ENCODE assay signal across 15 cellular contexts in genomic region chr12:77054856-77055255, GRCh38. TPM values are rescaled to one million over a fixed set of nuclear protein-coding genes. Genes with fewer than 3 reads are reported as not detected.
DNase-seq lines count a peak whose midpoint lies in the region; ATAC-seq and TF ChIP-seq lines count a peak whose summit lies in the region.
"Had no signal": no experiment of that assay in that cellular context is flagged by ENCODE, and none has a peak within 500 bp of the region (broad histone marks: within the 10 kb centered on the region; RNA-seq: fewer than 3 reads in every experiment).

No MANE protein-coding gene starts in this region.

- H3K9ac ChIP-seq in DND-41 (ENCODE audit: low read depth, low read length): no peak overlapping the region
- H3K9ac ChIP-seq in Loucy (ENCODE audit: low read depth, low read length, poor library complexity, severe bottlenecking): no peak overlapping the region
- H3K9ac ChIP-seq: BLaER1 had no signal

- H3K9me2 ChIP-seq in Loucy (replicated peaks; ENCODE audit: low read depth, low read length): no peaks in the 10 kb centered on the region

- H3K79me2 ChIP-seq in DND-41 (ENCODE audit: insufficient read depth, low read length): peaks cover 96% of the 10 kb centered on the region
- H3K79me2 ChIP-seq in Loucy (ENCODE audit: insufficient read depth, low read length): peaks cover 59% of the 10 kb centered on the region
- H3K79me2 ChIP-seq in osteoblast (ENCODE audit: insufficient read depth, low read length): peaks cover 60% of the 10 kb centered on the region

- peak overlapping the region; percentile 34; the same call in 1 of the 2 replicates for H3K4me2 ChIP-seq in DND-41 (ENCODE audit: insufficient read depth, low read length)
- H3K4me2 ChIP-seq in Loucy (ENCODE audit: low read depth, low read length, poor library complexity, severe bottlenecking): peak overlapping the region; percentile 24
- H3K4me2 ChIP-seq in osteoblast (ENCODE audit: insufficient read depth, low read length): no peak overlapping the region
- H3K4me2 ChIP-seq: BLaER1 had no signal

- H3K36me3 Mint-ChIP-seq in activated T-cell treated with anti-CD3 and anti-CD28 coated beads, Interleukin-2, amount 50 U/mL, for 72 hours (ENCODE audit: insufficient read depth in 2 of 2): no peaks in the 10 kb centered on the region
- peaks cover under 1% of the 10 kb centered on the region for H3K36me3 Mint-ChIP-seq in activated CD8-positive, alpha-beta T cell treated with anti-CD3 and anti-CD28 coated beads for 36 hours (ENCODE audit: low read depth)
- H3K36me3 Mint-ChIP-seq: CD4-positive, alpha-beta memory T cell had no signal

- H3K9me3 ChIP-seq in DND-41 (ENCODE audit: insufficient read depth, low read length, severe bottlenecking) (no peaks in the 10 kb centered on the region), Loucy (ENCODE audit: insufficient read depth, low read depth, low read length) (no peaks in the 10 kb centered on the region), osteoblast (ENCODE audit: low read depth, low read length) (no peaks in the 10 kb centered on the region)
- H3K9me3 ChIP-seq: BLaER1 had no signal

- no peak overlapping the region for H3K27ac Mint-ChIP-seq in activated T-cell treated with anti-CD3 and anti-CD28 coated beads, Interleukin-2, amount 50 U/mL, for 72 hours
- no peak overlapping the region for H3K27ac Mint-ChIP-seq in activated CD8-positive, alpha-beta T cell treated with anti-CD3 and anti-CD28 coated beads for 36 hours
- H3K27ac Mint-ChIP-seq: CD14-positive monocyte; CD4-positive, alpha-beta memory T cell had no signal

- ATAC-seq in DND-41 (ENCODE audit: insufficient read depth, low read depth) (no peak), HG02938 (IDR thresholded peaks at IDR 0.05; ENCODE audit: unreplicated experiment) (no peak)
- ATAC-seq in activated T-cell treated with anti-CD3 and anti-CD28 coated beads, Interleukin-2, amount 50 U/mL, for 72 hours (replicated peaks in 1 of 2): no peak
- no peak for ATAC-seq in activated CD8-positive, alpha-beta T cell treated with anti-CD3 and anti-CD28 coated beads for 36 hours

- H4K20me1 ChIP-seq in DND-41 (ENCODE audit: insufficient read depth, low read length): peaks cover 62% of the 10 kb centered on the region
- H4K20me1 ChIP-seq in Loucy (ENCODE audit: insufficient read depth, low read length, poor library complexity, severe bottlenecking): no peaks in the 10 kb centered on the region
- no peaks in the 10 kb centered on the region for H4K20me1 ChIP-seq in osteoblast (ENCODE audit: insufficient read depth, low read length)
- H4K20me1 ChIP-seq: BLaER1 had no signal

- H3K27ac ChIP-seq in DND-41 (ENCODE audit: low read length) (peak overlapping the region; percentile 11; the same call in 1 of the 2 replicates), osteoblast (ENCODE audit: low read depth, low read length) (no peak overlapping the region)
- H3K27ac ChIP-seq: BLaER1 had no signal

- POLR2A ChIA-PET in activated CD8-positive, alpha-beta T cell treated with anti-CD3 and anti-CD28 coated beads for 36 hours (lab: Charles Lee): interaction anchor here (0.7 kb wide), 1 partner anchor 244 kb away, joined by 3 read pairs; no protein-coding TSS in a partner anchor

- H3K27me3 Mint-ChIP-seq in activated T-cell treated with anti-CD3 and anti-CD28 coated beads, Interleukin-2, amount 50 U/mL, for 72 hours (ENCODE audit: low read depth): no peaks in the 10 kb centered on the region
- peaks cover 1% of the 10 kb centered on the region for H3K27me3 Mint-ChIP-seq in activated CD8-positive, alpha-beta T cell treated with anti-CD3 and anti-CD28 coated beads for 36 hours
- H3K27me3 Mint-ChIP-seq: CD4-positive, alpha-beta memory T cell had no signal

- TF ChIP-seq CTCF in DND-41 (IDR thresholded peaks at IDR 0.05; ENCODE audit: borderline replicate concordance, extremely low read depth, low read length, poor library complexity, severe bottlenecking) (no peak), Loucy (conservative IDR thresholded peaks at IDR 0.05; ENCODE audit: low read length) (no peak), osteoblast (IDR thresholded peaks at IDR 0.05; ENCODE audit: extremely low read depth, low read depth, low read length) (no peak)
- no peak for TF ChIP-seq CTCF in activated CD8-positive, alpha-beta T cell treated with anti-CD3 and anti-CD28 coated beads for 36 hours (IDR thresholded peaks at IDR 0.05)

- H3K4me3 ChIP-seq in DND-41 (ENCODE audit: low read depth in 1 of 2, low read length in 2 of 2) (0 out of 4 replicates have a peak overlapping the region, but pooled peaks of 1 of the 2 experiments have one; percentile 8), Loucy (ENCODE audit: low read length, poor library complexity, severe bottlenecking) (no peak overlapping the region), osteoblast (ENCODE audit: insufficient read depth, low read length) (no peak overlapping the region)
- H3K4me3 ChIP-seq: BLaER1 had no signal

- no peaks in the 10 kb centered on the region for H3K4me1 Mint-ChIP-seq in activated T-cell treated with anti-CD3 and anti-CD28 coated beads, Interleukin-2, amount 50 U/mL, for 72 hours (ENCODE audit: low read depth)
- H3K4me1 Mint-ChIP-seq in activated CD8-positive, alpha-beta T cell treated with anti-CD3 and anti-CD28 coated beads for 36 hours (ENCODE audit: low read depth): peaks cover 1% of the 10 kb centered on the region

- H2AFZ ChIP-seq in DND-41 (ENCODE audit: low read depth, low read length) (no peak overlapping the region), Loucy (ENCODE audit: low read length) (no peak overlapping the region), osteoblast (ENCODE audit: low read length) (peak overlapping the region; percentile 25)

- DNase-seq in DND-41 (no peak), fibroblast of gingiva (ENCODE audit: low read depth) (peak; percentile 54), osteoblast (ENCODE audit: insufficient read length, low spot score, missing footprints) (no peak)
- no peak for DNase-seq in activated T-cell treated with anti-CD3 and anti-CD28 coated beads, Interleukin-2, amount 50 U/mL, for 72 hours
- no peak for DNase-seq in activated CD8-positive, alpha-beta T cell treated with anti-CD3 and anti-CD28 coated beads for 36 hours
- DNase-seq: 8988T; CD4-positive, alpha-beta memory T cell; DMS153; DMS79; GF-D8; H9 had no signal

- CTCF ChIA-PET in activated CD8-positive, alpha-beta T cell treated with anti-CD3 and anti-CD28 coated beads for 36 hours (lab: Charles Lee): no interaction called here

- H3F3A ChIP-seq in Loucy (ENCODE audit: low read depth): peaks cover 3% of the 10 kb centered on the region; the same call in 1 of the 2 replicates

- peaks cover 94% of the 10 kb centered on the region for H3K36me3 ChIP-seq in DND-41 (ENCODE audit: insufficient read depth, low read length)
- H3K36me3 ChIP-seq in Loucy (ENCODE audit: insufficient read depth, low read length): peaks cover 22% of the 10 kb centered on the region
- peaks cover 18% of the 10 kb centered on the region for H3K36me3 ChIP-seq in osteoblast (ENCODE audit: insufficient read depth, low read length)

- intact Hi-C loops in activated CD8-positive, alpha-beta T cell treated with anti-CD3 and anti-CD28 coated beads for 36 hours (cut with micrococcal nuclease): no loop called here

- no peak overlapping the region for H3K4me3 Mint-ChIP-seq in activated T-cell treated with anti-CD3 and anti-CD28 coated beads, Interleukin-2, amount 50 U/mL, for 72 hours
- no peak overlapping the region for H3K4me3 Mint-ChIP-seq in activated CD8-positive, alpha-beta T cell treated with anti-CD3 and anti-CD28 coated beads for 36 hours
- H3K4me3 Mint-ChIP-seq: CD14-positive monocyte; CD4-positive, alpha-beta memory T cell; H9 had no signal

- H3K27me3 ChIP-seq in DND-41 (ENCODE audit: insufficient read depth, low read length, poor library complexity) (no peaks in the 10 kb centered on the region), Loucy (ENCODE audit: insufficient read depth, low read length, poor library complexity, severe bottlenecking) (no peaks in the 10 kb centered on the region), osteoblast (ENCODE audit: insufficient read depth, low read length) (no peaks in the 10 kb centered on the region)
- H3K27me3 ChIP-seq: BLaER1 had no signal

- H3K9me3 Mint-ChIP-seq in activated T-cell treated with anti-CD3 and anti-CD28 coated beads, Interleukin-2, amount 50 U/mL, for 72 hours: no peaks in the 10 kb centered on the region
- H3K9me3 Mint-ChIP-seq in activated CD8-positive, alpha-beta T cell treated with anti-CD3 and anti-CD28 coated beads for 36 hours: no peaks in the 10 kb centered on the region
- H3K9me3 Mint-ChIP-seq: CD14-positive monocyte; CD4-positive, alpha-beta memory T cell; H9 had no signal

- peaks cover 57% of the 10 kb centered on the region for H3K4me1 ChIP-seq in DND-41 (ENCODE audit: insufficient read depth, low read length)
- peaks cover 43% of the 10 kb centered on the region for H3K4me1 ChIP-seq in Loucy (ENCODE audit: insufficient read depth, low read length, poor library complexity, severe bottlenecking)
- peaks cover 14% of the 10 kb centered on the region for H3K4me1 ChIP-seq in osteoblast (ENCODE audit: insufficient read depth, low read length)

RNA-seq across cellular contexts. Expression of gene E2F7, which starts 10.5 kb away (rescaled TPM):
- 13.4 and 16.5 TPM in 2 replicates for total RNA-seq in osteoblast
- 1 to 10 TPM; 4.9 to 5.7 TPM for total RNA-seq in activated T-cell treated with anti-CD3 and anti-CD28 coated beads, Interleukin-2, amount 50 U/mL, for 72 hours
- 1 to 10 TPM; 3.0 to 5.3 TPM for total RNA-seq in activated CD8-positive, alpha-beta T cell treated with anti-CD3 and anti-CD28 coated beads for 36 hours
